In the genomic region with DNA sequence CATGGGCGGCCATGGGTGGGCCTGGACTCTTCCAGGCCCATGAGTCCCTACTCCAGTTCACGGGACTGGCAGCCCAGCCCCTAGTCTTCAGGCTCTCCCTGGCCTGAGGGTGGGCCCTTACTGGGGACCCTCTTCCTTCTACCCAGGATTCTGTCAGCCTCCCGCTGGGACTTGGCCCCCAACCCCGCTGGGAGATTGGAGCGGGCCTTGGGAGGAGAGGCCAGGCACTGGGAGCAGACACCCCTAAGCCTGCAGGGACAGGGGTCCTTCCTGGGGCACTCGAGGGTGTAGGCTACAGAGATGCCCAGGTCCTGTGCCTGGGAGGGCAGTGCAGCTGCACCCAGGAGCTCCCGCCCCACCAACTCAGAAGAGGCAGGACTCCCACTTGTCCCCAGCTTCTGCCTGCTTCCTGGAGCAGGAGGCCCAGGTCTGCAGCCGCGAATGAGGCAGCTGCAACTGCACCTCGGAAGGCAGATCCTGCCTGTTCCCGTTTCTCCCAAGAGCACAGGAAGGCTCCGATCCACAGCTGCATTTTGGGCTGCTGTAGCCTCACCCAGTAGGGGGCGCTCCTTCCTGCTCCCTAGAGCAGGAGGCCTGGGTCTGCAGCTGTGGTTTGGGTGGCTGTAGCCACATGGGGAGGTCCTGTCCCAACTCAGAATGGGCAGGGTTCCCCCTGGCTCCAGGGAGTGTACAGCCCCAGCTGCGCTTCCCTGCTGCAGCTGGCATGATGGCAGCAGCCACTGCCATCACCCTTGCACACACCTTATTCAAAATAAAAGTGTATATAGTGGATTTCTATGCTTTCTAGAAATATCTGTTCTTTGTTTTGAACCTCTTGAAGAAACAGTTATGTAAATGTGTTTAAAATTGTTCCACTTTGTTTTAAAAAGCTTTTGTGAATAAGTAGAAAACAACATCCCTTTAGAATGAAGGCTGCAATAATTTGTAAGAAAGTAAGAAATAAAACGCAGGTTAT, we compare ENCODE assay signal across 1 cellular context.
TF ChIP-seq lines count a peak whose summit lies in the region.

No MANE protein-coding gene starts in this region.

TF ChIP-seq in K562, 482 proteins besides CTCF, POLR2A, EP300 and RAD21 (continued from another document):
- TF ChIP-seq, protein P1, sequence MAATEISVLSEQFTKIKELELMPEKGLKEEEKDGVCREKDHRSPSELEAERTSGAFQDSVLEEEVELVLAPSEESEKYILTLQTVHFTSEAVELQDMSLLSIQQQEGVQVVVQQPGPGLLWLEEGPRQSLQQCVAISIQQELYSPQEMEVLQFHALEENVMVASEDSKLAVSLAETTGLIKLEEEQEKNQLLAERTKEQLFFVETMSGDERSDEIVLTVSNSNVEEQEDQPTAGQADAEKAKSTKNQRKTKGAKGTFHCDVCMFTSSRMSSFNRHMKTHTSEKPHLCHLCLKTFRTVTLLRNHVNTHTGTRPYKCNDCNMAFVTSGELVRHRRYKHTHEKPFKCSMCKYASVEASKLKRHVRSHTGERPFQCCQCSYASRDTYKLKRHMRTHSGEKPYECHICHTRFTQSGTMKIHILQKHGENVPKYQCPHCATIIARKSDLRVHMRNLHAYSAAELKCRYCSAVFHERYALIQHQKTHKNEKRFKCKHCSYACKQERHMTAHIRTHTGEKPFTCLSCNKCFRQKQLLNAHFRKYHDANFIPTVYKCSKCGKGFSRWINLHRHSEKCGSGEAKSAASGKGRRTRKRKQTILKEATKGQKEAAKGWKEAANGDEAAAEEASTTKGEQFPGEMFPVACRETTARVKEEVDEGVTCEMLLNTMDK (IDR thresholded peaks at IDR 0.05; ENCODE audit: borderline replicate concordance, insufficient read depth, low read depth, low read length, poor library complexity, severe bottlenecking): peak; percentile 45
